8 cellular contexts compared by ENCODE assay signal in the genomic region with DNA sequence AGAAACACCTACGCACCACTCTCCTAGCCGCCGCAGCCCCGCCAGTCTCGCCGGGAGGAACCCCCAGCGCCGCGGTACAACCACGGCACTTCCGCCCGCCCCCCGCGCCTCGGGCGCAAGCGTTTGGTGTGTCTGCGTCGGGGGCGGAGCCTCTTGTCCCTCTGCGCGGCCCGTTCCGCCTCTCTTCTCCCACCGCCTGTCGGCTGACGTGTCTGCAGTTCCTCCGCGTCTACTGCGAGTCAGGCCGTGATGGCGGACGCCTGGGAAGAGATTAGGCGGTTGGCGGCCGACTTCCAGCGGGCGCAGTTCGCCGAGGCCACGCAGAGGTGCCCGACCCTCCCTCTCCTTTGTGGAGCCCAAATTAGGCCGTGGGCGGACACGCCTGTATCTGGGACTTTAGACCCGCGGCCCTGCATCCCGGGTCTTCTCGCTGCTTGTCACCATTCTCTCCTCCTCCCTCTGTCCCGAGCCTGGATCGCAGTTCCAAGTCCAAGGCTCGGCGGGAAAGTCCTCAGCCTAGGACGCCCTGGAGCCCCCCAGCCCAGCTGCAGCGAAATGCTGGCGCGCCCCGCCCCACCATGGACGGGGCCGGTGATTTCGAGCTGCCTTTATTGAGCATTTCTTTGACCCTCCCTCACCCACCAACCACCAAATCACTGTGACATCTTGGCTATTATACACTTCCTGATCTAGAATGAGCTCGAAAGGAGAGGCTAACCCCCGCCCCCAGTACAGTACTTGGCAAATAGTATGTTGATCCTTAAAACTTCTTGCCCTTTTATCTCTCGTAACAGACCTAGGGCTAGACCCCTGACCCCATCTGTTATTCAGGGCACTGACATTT. TPM values are rescaled to one million over a fixed set of nuclear protein-coding genes. Genes with fewer than 3 reads are reported as not detected.
A peak's percentile ranks its signal among the peaks of the same experiment; 100 is the strongest.
DNase-seq lines count a peak whose midpoint lies in the region; ATAC-seq and TF ChIP-seq lines count a peak whose summit lies in the region.

A gene (plus strand): TSS at position 182 of the 844 bp plus-strand sequence. CDS start 68 bp downstream, at position 250.

- H3K36me3 Mint-ChIP-seq in CD8-positive, alpha-beta T cell = peaks cover 32% of the 10 kb centered on the region

- H3K9me3 ChIP-seq in CD8-positive, alpha-beta T cell (ENCODE audit: low read length) = no peaks in the 10 kb centered on the region
- H3K9me3 ChIP-seq in effector memory CD4-positive, alpha-beta T cell (ENCODE audit: control insufficient read depth, low read length) = no peaks in the 10 kb centered on the region

- CTCF ChIA-PET in CD8-positive, alpha-beta T cell (lab: Charles Lee) = no interaction called here

- no peak for TF ChIP-seq CTCF in CD8-positive, alpha-beta T cell (IDR thresholded peaks at IDR 0.05)

- no peaks in the 10 kb centered on the region for H3K36me3 ChIP-seq in CD8-positive, alpha-beta T cell (ENCODE audit: insufficient read depth, low read length)
- H3K36me3 ChIP-seq in effector memory CD4-positive, alpha-beta T cell (ENCODE audit: control insufficient read depth, insufficient read depth, low read length) = peaks cover 4% of the 10 kb centered on the region

- peak within 1 kb of the TSS; percentile 100 for H3K27ac Mint-ChIP-seq in CD8-positive, alpha-beta T cell

- no peaks in the 10 kb centered on the region for H3K9me3 Mint-ChIP-seq in CD8-positive, alpha-beta T cell

- POLR2A ChIA-PET in CD8-positive, alpha-beta T cell (lab: Charles Lee) = interaction anchor here (0.7 to 2.4 kb wide), 7 partner anchors 8 to 945 kb away, joined by 3 to 12 read pairs (median 3); a partner anchor contains a TSS

- peaks cover 37% of the 10 kb centered on the region for H3K4me1 Mint-ChIP-seq in CD8-positive, alpha-beta T cell (ENCODE audit: low read depth)

- no peaks in the 10 kb centered on the region for H3K27me3 Mint-ChIP-seq in CD8-positive, alpha-beta T cell (ENCODE audit: low read depth)

- H3K4me3 Mint-ChIP-seq in CD8-positive, alpha-beta T cell = peak within 1 kb of the TSS; percentile 100

- DNase-seq in CD8-positive, alpha-beta T cell = peak; percentile 92 to 97 (median 94)
- DNase-seq in HS-27A (ENCODE audit: low read depth) = peak; percentile 42
- peak; percentile 82 for DNase-seq in NK-92 (lab: John Stamatoyannopoulos, UW; ENCODE audit: unreplicated experiment)
- DNase-seq in activated CD8-positive, alpha-beta memory T cell treated with anti-CD3 and anti-CD28 coated beads for 24 hours = peak; percentile 96
- DNase-seq in effector memory CD4-positive, alpha-beta T cell = peak; percentile 90 to 91 (median 91)
- DNase-seq in lung microvascular endothelial cell (ENCODE audit: low read depth in 2 of 2) = peak; percentile 95 to 96
- peak; percentile 81 to 93 (median 87) for DNase-seq in stimulated activated CD4-positive, alpha-beta T cell treated with anti-CD3 and anti-CD28 coated beads, TNF-alpha, amount 100 ng/mL, for 48 hours (ENCODE audit: low read depth in 3 of 3)

- H3K4me3 ChIP-seq in CD8-positive, alpha-beta T cell (ENCODE audit: low read depth, low read length) = peak within 1 kb of the TSS; percentile 87
- peak within 1 kb of the TSS; percentile 65 for H3K4me3 ChIP-seq in effector memory CD4-positive, alpha-beta T cell (ENCODE audit: insufficient read depth, low read depth, low read length, poor library complexity, severe bottlenecking)

- H3K4me1 ChIP-seq in CD8-positive, alpha-beta T cell (ENCODE audit: insufficient read depth, low read length) = peaks cover 20% of the 10 kb centered on the region
- H3K4me1 ChIP-seq in effector memory CD4-positive, alpha-beta T cell (ENCODE audit: control insufficient read depth, insufficient read depth, low read length, poor library complexity, severe bottlenecking) = peaks cover 5% of the 10 kb centered on the region

- peak within 1 kb of the TSS; percentile 98 for H3K27ac ChIP-seq in CD8-positive, alpha-beta T cell (ENCODE audit: low read depth, low read length)
- peak within 1 kb of the TSS; percentile 92 for H3K27ac ChIP-seq in effector memory CD4-positive, alpha-beta T cell (ENCODE audit: insufficient read depth, low read length, poor library complexity, severe bottlenecking)

- intact Hi-C loops in CD8-positive, alpha-beta T cell (cut with DNase I, micrococcal nuclease) = loop anchor here (1.0 to 5.0 kb wide), 13 partner anchors 19 to 945 kb away; a partner anchor contains a TSS

- ATAC-seq in CD8-positive, alpha-beta T cell = peak; percentile 89
- ATAC-seq in GM19467 (IDR thresholded peaks at IDR 0.05; ENCODE audit: unreplicated experiment) = peak; percentile 98

- no peaks in the 10 kb centered on the region for H3K27me3 ChIP-seq in CD8-positive, alpha-beta T cell (ENCODE audit: insufficient read depth, low read length)
- no peaks in the 10 kb centered on the region for H3K27me3 ChIP-seq in effector memory CD4-positive, alpha-beta T cell (replicated peaks; ENCODE audit: control insufficient read depth, insufficient read depth, low read length, poor library complexity, severe bottlenecking)

RNA-seq across cellular contexts. Expression of the gene that starts here (rescaled TPM):
- 10 to 100 TPM; 18.0 to 20.3 TPM for total RNA-seq in CD8-positive, alpha-beta T cell
- 15.3 and 17.5 TPM in 2 replicates for total RNA-seq in lung microvascular endothelial cell

Comparison
In these comparisons a context has a peak if more than half of its experiments do, and no peak if none do; other contexts are left out.
1. Peak in every context shown above with its lines: DNase-seq, ATAC-seq, H3K4me3 ChIP-seq and H3K27ac ChIP-seq.
2. DNase-seq: peak in every context shown above with its lines; median percentile 96 in activated CD8-positive, alpha-beta memory T cell treated with anti-CD3 and anti-CD28 coated beads for 24 hours; 96 in lung microvascular endothelial cell; 94 in CD8-positive, alpha-beta T cell; 91 in effector memory CD4-positive, alpha-beta T cell; 87 in stimulated activated CD4-positive, alpha-beta T cell treated with anti-CD3 and anti-CD28 coated beads, TNF-alpha, amount 100 ng/mL, for 48 hours; 82 in NK-92; 42 in HS-27A.